8 cellular contexts compared by ENCODE assay signal in genomic region chr2:86442642-86443005, GRCh38.
DNase-seq lines count a peak whose midpoint lies in the region; ATAC-seq lines count a peak whose summit lies in the region.

No MANE protein-coding gene starts in this region.

- H3K36me3 ChIP-seq in neuron (ENCODE audit: insufficient read depth, low read length) (peaks cover 30% of the 10 kb centered on the region), subcutaneous abdominal adipose tissue (ENCODE audit: control insufficient read depth in 5 of 5, insufficient read depth in 5 of 5, low read length in 5 of 5) (peaks cover 0 to 8% (median 1%) of the 10 kb centered on the region in 5 donors)

- H3K4me1 ChIP-seq in neuron (ENCODE audit: insufficient read depth, low read length) (peaks cover 13% of the 10 kb centered on the region), subcutaneous abdominal adipose tissue (ENCODE audit: control insufficient read depth in 5 of 5, insufficient read depth in 5 of 5, low read length in 5 of 5) (peaks cover 9 to 33% (median 29%) of the 10 kb centered on the region in 5 donors)

- peak overlapping the region; percentile 89 for H3K27ac ChIP-seq in subcutaneous abdominal adipose tissue (ENCODE audit: low read depth, low read length)

- H3K4me3 ChIP-seq in neuron (ENCODE audit: low read length) = peak overlapping the region; percentile 87
- peak overlapping the region; percentile 71 to 98 (median 93) for H3K4me3 ChIP-seq in subcutaneous abdominal adipose tissue (ENCODE audit: low read depth in 1 of 5, low read length in 5 of 5)

- no peaks in the 10 kb centered on the region for H3K9me3 ChIP-seq in neuron (ENCODE audit: low read length)
- peaks cover 9 to 28% (median 14%) of the 10 kb centered on the region in 5 donors for H3K9me3 ChIP-seq in subcutaneous abdominal adipose tissue (ENCODE audit: control insufficient read depth in 5 of 5, low read length in 5 of 5)

- H3K9ac ChIP-seq in subcutaneous abdominal adipose tissue (ENCODE audit: low read length in 5 of 5) = peak overlapping the region in 3 of 5 donors; percentile 62 to 88 (median 85)

- ATAC-seq in GM21528 (IDR thresholded peaks at IDR 0.05; ENCODE audit: low FRiP score, unreplicated experiment) = peak; percentile 55

- H2AFZ ChIP-seq in neuron (ENCODE audit: low read depth, low read length) = no peak overlapping the region

- H3K27me3 ChIP-seq in neuron (ENCODE audit: insufficient read depth, low read length) = no peaks in the 10 kb centered on the region
- no peaks in the 10 kb centered on the region for H3K27me3 ChIP-seq in subcutaneous abdominal adipose tissue (ENCODE audit: control insufficient read depth in 5 of 5, insufficient read depth in 4 of 5, low read length in 5 of 5)

- DNase-seq in DMS 273 treated with DMSO at 0.1 percent for 48 hours (lab: John Stamatoyannopoulos, UW) = peak; percentile 48
- DNase-seq in HuH-7 (ENCODE audit: low spot score) = peak; percentile 80
- peak; percentile 96 for DNase-seq in SIG-M5 treated with dmso at 0.1 percent for 504 hours (lab: John Stamatoyannopoulos, UW; ENCODE audit: unreplicated experiment)
- peak; percentile 80 for DNase-seq in activated naive CD4-positive, alpha-beta T cell treated with Interleukin-2 at 50 U/mL for 16 hours
- peak; percentile 94 for DNase-seq in foreskin melanocyte

Comparison
In these comparisons a context has a peak if more than half of its experiments do, and no peak if none do; other contexts are left out.
1. Peak in every context shown above with its lines: DNase-seq, ATAC-seq, H3K4me3 ChIP-seq and H3K27ac ChIP-seq.